In the genomic region with DNA sequence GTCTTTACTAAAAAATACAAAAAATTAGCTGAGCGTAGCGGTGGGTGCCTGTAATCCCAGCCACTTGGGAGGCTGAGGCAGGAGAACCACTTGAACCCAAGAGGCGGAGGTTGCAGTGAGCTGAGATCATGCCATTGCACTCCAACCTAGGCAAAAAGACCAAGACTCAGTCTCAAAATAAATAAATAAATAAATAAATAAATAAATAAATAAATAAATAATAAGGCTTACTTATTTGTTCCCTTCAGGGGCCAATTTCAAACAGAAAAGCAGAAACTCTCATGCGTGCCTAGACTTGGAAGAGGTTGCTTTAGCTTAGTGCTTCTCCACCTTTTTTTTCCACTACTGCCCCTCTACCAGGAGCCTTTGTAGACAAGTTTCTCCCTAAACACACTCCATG, we compare ENCODE assay signal across 6 cellular contexts. TPM values are rescaled to one million over a fixed set of nuclear protein-coding genes. Genes with fewer than 3 reads are reported as not detected.
"Had no signal": no experiment of that assay in that cellular context is flagged by ENCODE, and none has a peak within 500 bp of the region (broad histone marks: within the 10 kb centered on the region; RNA-seq: fewer than 3 reads in every experiment).

No MANE protein-coding gene starts in this region.

RNA-seq across cellular contexts. Expression of a gene that starts 9.9 kb away (rescaled TPM):
- total RNA-seq: HepG2, HT-29, HT1080, IMR-90, K562 had no signal
- polyA plus RNA-seq: IgD-negative memory B cell, IMR-90, K562 had no signal
